ENCODE assay signal across 1 cellular context in the genomic region with DNA sequence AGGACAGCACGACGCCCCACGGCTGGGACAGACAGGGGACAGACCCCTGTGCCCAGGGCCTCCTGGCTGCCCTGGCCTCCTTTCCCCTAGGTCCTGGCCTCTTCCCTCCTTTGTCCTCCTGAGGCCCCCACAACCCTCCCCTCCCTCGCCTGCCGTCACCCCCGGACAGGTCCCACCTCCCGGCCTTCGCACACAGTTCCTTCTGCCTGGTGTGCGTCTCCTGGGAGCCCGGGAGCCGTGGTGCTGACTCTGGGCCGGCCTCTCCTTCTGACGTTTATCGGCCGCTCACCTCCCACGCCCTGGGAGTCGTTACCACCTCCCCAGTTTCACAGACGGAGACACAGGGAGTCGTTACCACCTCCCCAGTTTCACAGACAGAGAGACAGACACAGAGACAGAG.
TF ChIP-seq lines count a peak whose summit lies in the region.

No MANE protein-coding gene starts in this region.

TF ChIP-seq in A549, 52 proteins besides CTCF, POLR2A, EP300 and RAD21 (continued from another document):
- TF ChIP-seq, protein P1, sequence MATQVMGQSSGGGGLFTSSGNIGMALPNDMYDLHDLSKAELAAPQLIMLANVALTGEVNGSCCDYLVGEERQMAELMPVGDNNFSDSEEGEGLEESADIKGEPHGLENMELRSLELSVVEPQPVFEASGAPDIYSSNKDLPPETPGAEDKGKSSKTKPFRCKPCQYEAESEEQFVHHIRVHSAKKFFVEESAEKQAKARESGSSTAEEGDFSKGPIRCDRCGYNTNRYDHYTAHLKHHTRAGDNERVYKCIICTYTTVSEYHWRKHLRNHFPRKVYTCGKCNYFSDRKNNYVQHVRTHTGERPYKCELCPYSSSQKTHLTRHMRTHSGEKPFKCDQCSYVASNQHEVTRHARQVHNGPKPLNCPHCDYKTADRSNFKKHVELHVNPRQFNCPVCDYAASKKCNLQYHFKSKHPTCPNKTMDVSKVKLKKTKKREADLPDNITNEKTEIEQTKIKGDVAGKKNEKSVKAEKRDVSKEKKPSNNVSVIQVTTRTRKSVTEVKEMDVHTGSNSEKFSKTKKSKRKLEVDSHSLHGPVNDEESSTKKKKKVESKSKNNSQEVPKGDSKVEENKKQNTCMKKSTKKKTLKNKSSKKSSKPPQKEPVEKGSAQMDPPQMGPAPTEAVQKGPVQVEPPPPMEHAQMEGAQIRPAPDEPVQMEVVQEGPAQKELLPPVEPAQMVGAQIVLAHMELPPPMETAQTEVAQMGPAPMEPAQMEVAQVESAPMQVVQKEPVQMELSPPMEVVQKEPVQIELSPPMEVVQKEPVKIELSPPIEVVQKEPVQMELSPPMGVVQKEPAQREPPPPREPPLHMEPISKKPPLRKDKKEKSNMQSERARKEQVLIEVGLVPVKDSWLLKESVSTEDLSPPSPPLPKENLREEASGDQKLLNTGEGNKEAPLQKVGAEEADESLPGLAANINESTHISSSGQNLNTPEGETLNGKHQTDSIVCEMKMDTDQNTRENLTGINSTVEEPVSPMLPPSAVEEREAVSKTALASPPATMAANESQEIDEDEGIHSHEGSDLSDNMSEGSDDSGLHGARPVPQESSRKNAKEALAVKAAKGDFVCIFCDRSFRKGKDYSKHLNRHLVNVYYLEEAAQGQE (IDR thresholded peaks at IDR 0.05) = no peak
- no peak for TF ChIP-seq POLR2AphosphoS2 (conservative IDR thresholded peaks at IDR 0.05; ENCODE audit: low read length)
TF ChIP-seq in A549: peak in this region for 0.
